24 cellular contexts compared by ENCODE assay signal in the genomic region with DNA sequence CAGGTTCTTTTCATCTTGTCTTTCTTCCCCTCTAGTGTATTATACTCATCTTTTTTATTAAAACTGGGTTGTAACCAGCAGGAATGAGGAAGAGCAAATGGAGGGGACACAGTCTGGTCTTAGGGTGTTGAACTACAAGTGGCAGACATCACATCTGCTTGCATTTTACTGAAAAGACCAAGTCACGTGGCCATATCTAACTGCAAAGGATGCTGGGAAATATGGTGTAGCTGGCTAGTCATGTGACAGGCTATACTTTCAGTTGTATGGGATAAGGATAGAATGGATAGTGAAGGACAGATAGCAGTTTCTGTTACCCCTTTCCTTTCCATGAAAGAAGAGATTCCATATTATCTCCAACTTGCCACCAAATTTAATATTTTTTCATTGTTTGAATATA. TPM values are rescaled to one million over a fixed set of nuclear protein-coding genes. Genes with fewer than 3 reads are reported as not detected.
DNase-seq lines count a peak whose midpoint lies in the region; ATAC-seq, FAIRE-seq and TF ChIP-seq lines count a peak whose summit lies in the region.
"Had no signal": no experiment of that assay in that cellular context is flagged by ENCODE, and none has a peak within 500 bp of the region (broad histone marks: within the 10 kb centered on the region; RNA-seq: fewer than 3 reads in every experiment).

No MANE protein-coding gene starts in this region.

- no peak for TF ChIP-seq POLR2A in A549 (IDR thresholded peaks at IDR 0.05; ENCODE audit: low read length)

- no peak for TF ChIP-seq RAD21 in A549 (conservative IDR thresholded peaks at IDR 0.05 in 1 of 2, IDR thresholded peaks at IDR 0.05 in 1 of 2)

- no peaks in the 10 kb centered on the region for H3K4me1 Mint-ChIP-seq in GM23338
- H3K4me1 Mint-ChIP-seq in WTC11 = no peaks in the 10 kb centered on the region
- H3K4me1 Mint-ChIP-seq in activated naive CD8-positive, alpha-beta T cell treated with anti-CD3 and anti-CD28 coated beads, Interleukin-2, amount 50 U/mL, for 24 hours = no peaks in the 10 kb centered on the region

- CTCF ChIA-PET in A549 (lab: Yijun Ruan, JAX) (no interaction called here), WTC11 (lab: Charles Lee) (interaction anchor here (1.0 kb wide), 1 partner anchor 220 kb away, joined by 3 read pairs; no protein-coding TSS in a partner anchor)

- H3K4me3 Mint-ChIP-seq in GM23338 (no peak overlapping the region), WTC11 (no peak overlapping the region)
- no peak overlapping the region for H3K4me3 Mint-ChIP-seq in activated naive CD8-positive, alpha-beta T cell treated with anti-CD3 and anti-CD28 coated beads, Interleukin-2, amount 50 U/mL, for 24 hours
- H3K4me3 Mint-ChIP-seq: CD4-positive, CD25-positive, alpha-beta regulatory T cell had no signal

- H4K20me1 ChIP-seq in GM23338 (replicated peaks; ENCODE audit: insufficient read depth) (no peaks in the 10 kb centered on the region), OCI-LY3 (ENCODE audit: insufficient read depth, low read length) (no peaks in the 10 kb centered on the region)

- peak overlapping the region; percentile 63; the same call in 1 of the 2 replicates for H2AFZ ChIP-seq in GM23338
- H2AFZ ChIP-seq in OCI-LY3 (ENCODE audit: low read depth, low read length) = peak overlapping the region; percentile 52

- TF ChIP-seq EP300 in A549 (IDR thresholded peaks at IDR 0.05) = no peak

- POLR2A ChIA-PET in A549 (lab: Yijun Ruan, JAX) = no interaction called here
- POLR2A ChIA-PET in WTC11 (lab: Charles Lee) = no interaction called here

- H3K36me3 Mint-ChIP-seq in GM23338 (ENCODE audit: low read depth) (no peaks in the 10 kb centered on the region), WTC11 (no peaks in the 10 kb centered on the region)
- H3K36me3 Mint-ChIP-seq in activated naive CD8-positive, alpha-beta T cell treated with anti-CD3 and anti-CD28 coated beads, Interleukin-2, amount 50 U/mL, for 24 hours (ENCODE audit: low read depth) = no peaks in the 10 kb centered on the region
- H3K36me3 Mint-ChIP-seq: CD4-positive, CD25-positive, alpha-beta regulatory T cell had no signal

- H3F3A ChIP-seq in GM23338 (replicated peaks; ENCODE audit: low read depth) = no peaks in the 10 kb centered on the region

- no peak overlapping the region for H3K27ac ChIP-seq in A549
- H3K27ac ChIP-seq in GM23338 (ENCODE audit: low read depth) = no peak overlapping the region
- no peak overlapping the region for H3K27ac ChIP-seq in OCI-LY3 (ENCODE audit: low read length)

- DNase-seq in A549 (ENCODE audit: low read depth in 1 of 2, low spot score in 1 of 2) (peak in 1 of 2 experiments; percentile 37), GM23338 (ENCODE audit: low spot score) (no peak), WTC11 (ENCODE audit: low spot score) (no peak), amniotic stem cell (lab: John Stamatoyannopoulos, UW) (no peak)
- DNase-seq in activated effector memory CD4-positive, alpha-beta T cell treated with Interleukin-2 at 50 U/mL for 16 hours = no peak
- no peak for DNase-seq in activated naive CD8-positive, alpha-beta T cell treated with anti-CD3 and anti-CD28 coated beads, Interleukin-2, amount 50 U/mL, for 24 hours
- DNase-seq: ACHN, Calu3, DMS79 treated with DMSO at 0.1 percent for 48 hours, MV-4-11, NCI-H1436 treated with DMSO at 0.1 percent for 48 hours, NCI-H2081, NCI-H2227 treated with DMSO at 0.1 percent for 48 hours, NCI-H524, SHP77 treated with DMSO at 0.1 percent for 48 hours, T-helper 2 cell had no signal

- no peaks in the 10 kb centered on the region; the same call in 1 of the 2 replicates for H3K9me2 ChIP-seq in GM23338 (ENCODE audit: insufficient read depth)

- FAIRE-seq in A549 (lab: Jason Lieb, UNC) = no peak
- FAIRE-seq: G401.6, GM12891, GM18507 had no signal

- H3K4me1 ChIP-seq in A549 (no peaks in the 10 kb centered on the region; the same call in 2 of the 3 replicates), GM23338 (ENCODE audit: insufficient read depth) (no peaks in the 10 kb centered on the region), OCI-LY3 (ENCODE audit: low read length) (no peaks in the 10 kb centered on the region)

- H3K9me3 ChIP-seq in A549 = no peaks in the 10 kb centered on the region
- no peaks in the 10 kb centered on the region for H3K9me3 ChIP-seq in OCI-LY3 (ENCODE audit: insufficient read depth, low read length)

- ATAC-seq in A549 (no peak), GM23338 (no peak), WTC11 (no peak)
- ATAC-seq in activated naive CD8-positive, alpha-beta T cell treated with anti-CD3 and anti-CD28 coated beads, Interleukin-2, amount 50 U/mL, for 24 hours = no peak

- no peak overlapping the region for H3K9ac ChIP-seq in OCI-LY3 (ENCODE audit: low read length)

- H3K4me3 ChIP-seq in A549 = no peak overlapping the region
- no peak overlapping the region for H3K4me3 ChIP-seq in GM23338
- H3K4me3 ChIP-seq in OCI-LY3 (ENCODE audit: low read length) = no peak overlapping the region

- peaks cover 2% of the 10 kb centered on the region for H3K27me3 Mint-ChIP-seq in GM23338 (ENCODE audit: insufficient read depth, low read depth, poor library complexity)
- no peaks in the 10 kb centered on the region for H3K27me3 Mint-ChIP-seq in WTC11 (ENCODE audit: low read depth)
- peaks cover 2% of the 10 kb centered on the region for H3K27me3 Mint-ChIP-seq in activated naive CD8-positive, alpha-beta T cell treated with anti-CD3 and anti-CD28 coated beads, Interleukin-2, amount 50 U/mL, for 24 hours

- H3K4me2 ChIP-seq in A549 (no peak overlapping the region), GM23338 (no peak overlapping the region), OCI-LY3 (ENCODE audit: low read length) (no peak overlapping the region)

- H3K27ac Mint-ChIP-seq in GM23338 (no peak overlapping the region), WTC11 (no peak overlapping the region)
- no peak overlapping the region for H3K27ac Mint-ChIP-seq in activated naive CD8-positive, alpha-beta T cell treated with anti-CD3 and anti-CD28 coated beads, Interleukin-2, amount 50 U/mL, for 24 hours

- H3K27me3 ChIP-seq in GM23338 (ENCODE audit: insufficient read depth) (no peaks in the 10 kb centered on the region), OCI-LY3 (ENCODE audit: low read depth, low read length) (peaks cover 11% of the 10 kb centered on the region; the same call in 1 of the 2 replicates)

- H3K9me3 Mint-ChIP-seq in GM23338 (no peaks in the 10 kb centered on the region), WTC11 (no peaks in the 10 kb centered on the region)
- H3K9me3 Mint-ChIP-seq in activated naive CD8-positive, alpha-beta T cell treated with anti-CD3 and anti-CD28 coated beads, Interleukin-2, amount 50 U/mL, for 24 hours = no peaks in the 10 kb centered on the region

- no peaks in the 10 kb centered on the region for H3K36me3 ChIP-seq in GM23338 (ENCODE audit: insufficient read depth)
- H3K36me3 ChIP-seq in OCI-LY3 (replicated peaks; ENCODE audit: low read depth, low read length) = no peaks in the 10 kb centered on the region

- H3K79me2 ChIP-seq in GM23338 (replicated peaks; ENCODE audit: insufficient read depth) (no peaks in the 10 kb centered on the region), OCI-LY3 (ENCODE audit: low read length) (no peaks in the 10 kb centered on the region)

- TF ChIP-seq CTCF in A549 (IDR thresholded peaks at IDR 0.05) (no peak), GM23338 (conservative IDR thresholded peaks at IDR 0.05; ENCODE audit: low read depth in 2 of 2) (no peak), OCI-LY3 (IDR thresholded peaks at IDR 0.05; ENCODE audit: low read depth, low read length) (no peak), WTC11 (IDR thresholded peaks at IDR 0.05) (no peak)

- WGBS in A549 (ENCODE audit: missing lambda C conversion rate) = 87% methylated on average over 1 of the region's 1 CpG

TF ChIP-seq in A549, 52 proteins besides CTCF, POLR2A, EP300 and RAD21 (continues in another document):
- TF ChIP-seq HOXB13 (CRISPR knock-in tag; IDR thresholded peaks at IDR 0.05; ENCODE audit: low read depth) = no peak

TF ChIP-seq in GM23338, 12 proteins besides CTCF, POLR2A, EP300 and RAD21 (continues in another document):
- TF ChIP-seq NANOG (IDR thresholded peaks at IDR 0.05; ENCODE audit: borderline replicate concordance) = no peak
- no peak for TF ChIP-seq JUNB (IDR thresholded peaks at IDR 0.05; ENCODE audit: unreplicated experiment)
- no peak for TF ChIP-seq EZH2 (IDR thresholded peaks at IDR 0.05; ENCODE audit: low read depth, unreplicated experiment)

TF ChIP-seq in WTC11, 78 proteins besides CTCF, POLR2A, EP300 and RAD21:
- no peak for TF ChIP-seq KAT7 (CRISPR knock-in tag; IDR thresholded peaks at IDR 0.05; ENCODE audit: borderline replicate concordance)
- TF ChIP-seq, protein P1, sequence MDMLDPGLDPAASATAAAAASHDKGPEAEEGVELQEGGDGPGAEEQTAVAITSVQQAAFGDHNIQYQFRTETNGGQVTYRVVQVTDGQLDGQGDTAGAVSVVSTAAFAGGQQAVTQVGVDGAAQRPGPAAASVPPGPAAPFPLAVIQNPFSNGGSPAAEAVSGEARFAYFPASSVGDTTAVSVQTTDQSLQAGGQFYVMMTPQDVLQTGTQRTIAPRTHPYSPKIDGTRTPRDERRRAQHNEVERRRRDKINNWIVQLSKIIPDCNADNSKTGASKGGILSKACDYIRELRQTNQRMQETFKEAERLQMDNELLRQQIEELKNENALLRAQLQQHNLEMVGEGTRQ (CRISPR knock-in tag; IDR thresholded peaks at IDR 0.05) = peak; percentile 36

RNA-seq across cellular contexts. Expression of gene FGD3, which starts 13.0 kb away (rescaled TPM):
- polyA plus RNA-seq in A549 (2011; rRNA removed) = 0.23 and 0.26 TPM in 2 replicates
- polyA plus RNA-seq in A549 (2012; cell fraction: cytosol; rRNA removed) = 0.32 and 0.33 TPM in 2 replicates
- 0.29 and 0.43 TPM in 2 replicates for polyA plus RNA-seq in A549 (2012; cell fraction: nucleus; rRNA removed)
- polyA plus RNA-seq in A549 (2017; fragmentation: RNase III; extraction: RNeasy Plus Mini Kit Qiagen cat#74134 plus additional on column Dnase treatment) = 0.18 to 0.26 TPM (median 0.24 TPM) in 3 replicates
- 0.25 and 0.44 TPM in 2 replicates for polyA minus RNA-seq in A549 (2011; rRNA and poly(A)+ RNA removed)
- total RNA-seq in GM23338 (2014; rRNA removed; shearing (Covaris generic)) = 1.7 and 2.0 TPM in 2 replicates
- 0.57 and 0.95 TPM in 2 replicates for polyA plus RNA-seq in GM23338 (2016; fragmentation: Nextera tagmentation; extraction: Ambion mirVana)
- 1.7 to 1.9 TPM (median 1.8 TPM) in 3 replicates for total RNA-seq in WTC11 (2021)
- total RNA-seq: H4, LHCN-M2, RPMI7951 had no signal

RNA-seq across cellular contexts. Expression of gene ZNF484, which starts 56.5 kb away (rescaled TPM):
- polyA plus RNA-seq in A549 (2011; rRNA removed) (4.8 and 5.6 TPM in 2 replicates), A549 (2017; fragmentation: RNase III; extraction: RNeasy Plus Mini Kit Qiagen cat#74134 plus additional on column Dnase treatment) (2.3 to 2.6 TPM (median 2.4 TPM) in 3 replicates), GM23338 (2016; fragmentation: Nextera tagmentation; extraction: Ambion mirVana) (4.2 and 5.1 TPM in 2 replicates)
- 0.51 and 0.52 TPM in 2 replicates for polyA plus RNA-seq in A549 (2012; cell fraction: cytosol; rRNA removed)
- 0.32 and 0.64 TPM in 2 replicates for polyA plus RNA-seq in A549 (2012; cell fraction: nucleus; rRNA removed)
- polyA minus RNA-seq in A549 (2011; rRNA and poly(A)+ RNA removed) = 7.3 and 9.4 TPM in 2 replicates
- total RNA-seq in GM23338 (2014; rRNA removed; shearing (Covaris generic)) = 17.1 and 19.4 TPM in 2 replicates
- 12.8 to 14.1 TPM (median 13.3 TPM) in 3 replicates for total RNA-seq in WTC11 (2021)
